In the genomic region with DNA sequence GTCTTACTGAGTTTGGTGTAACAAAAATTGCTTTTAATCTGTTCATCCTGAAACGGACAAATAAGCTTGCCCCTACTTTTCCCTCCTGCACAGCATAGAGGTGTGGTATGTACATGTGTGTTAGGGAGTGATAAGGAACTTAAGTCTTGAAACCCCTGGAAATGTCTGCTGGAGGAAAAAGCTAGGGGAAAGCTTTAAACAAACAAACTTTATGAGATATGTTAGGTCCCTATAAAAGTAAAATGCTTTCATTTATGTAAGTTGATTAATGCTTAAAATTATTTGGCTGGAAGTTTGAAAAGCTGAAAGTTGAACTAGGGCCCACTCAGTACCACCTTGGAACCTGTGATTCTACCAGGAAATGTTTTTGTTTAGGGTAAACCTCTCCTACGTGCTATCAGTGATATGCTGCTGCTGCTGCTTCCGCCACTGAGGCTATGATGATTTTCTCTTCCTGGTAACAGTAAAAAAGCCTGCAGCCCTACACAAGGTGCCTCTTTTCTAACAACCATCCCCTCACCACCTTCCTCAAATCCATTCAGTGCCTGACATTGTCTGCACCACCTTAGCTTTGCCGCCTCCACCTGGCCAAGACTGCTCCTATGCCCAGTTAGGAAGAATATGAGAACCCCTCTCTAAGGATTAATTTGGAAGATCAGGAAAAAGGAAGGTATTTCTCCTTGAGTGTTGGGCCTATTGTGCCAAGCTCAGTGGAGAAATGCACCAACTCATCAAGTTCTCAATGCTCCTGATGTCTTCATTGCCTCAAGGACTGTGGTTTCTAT, we compare ENCODE assay signal across 1 cellular context.
TF ChIP-seq lines count a peak whose summit lies in the region.

No MANE protein-coding gene starts in this region.

TF ChIP-seq in K562, 482 proteins besides CTCF, POLR2A, EP300 and RAD21 (continued from another document):
- TF ChIP-seq ZMIZ1 (IDR thresholded peaks at IDR 0.05; ENCODE audit: low read depth in 2 of 2, low read length in 2 of 2) (peak in 1 of 2 experiments; percentile 70; a peak in 1 of 4 replicates), ZKSCAN1 (IDR thresholded peaks at IDR 0.05; ENCODE audit: low read depth, low read length) (no peak), FOXA3 (CRISPR knock-in tag; conservative IDR thresholded peaks at IDR 0.05 in 1 of 2, IDR thresholded peaks at IDR 0.05 in 1 of 2) (peak; percentile 45 to 72; a peak in 2 of 4 replicates), CREB1 (IDR thresholded peaks at IDR 0.05) (peak; percentile 47; the same call in 1 of the 2 replicates), CREB1 (CRISPR knock-in tag; IDR thresholded peaks at IDR 0.05) (no peak), TBL1XR1 (IDR thresholded peaks at IDR 0.05; ENCODE audit: low read length in 2 of 2) (peak in 1 of 2 experiments; percentile 9; a peak in 2 of 4 replicates), ZNF764 (CRISPR knock-in tag; IDR thresholded peaks at IDR 0.05; ENCODE audit: low read depth) (0 out of 2 replicates have a peak, but pooled peaks have one; percentile 57), TCF3 (CRISPR knock-in tag; IDR thresholded peaks at IDR 0.05) (peak; percentile 91), SMARCA5 (IDR thresholded peaks at IDR 0.05) (peak; percentile 68), SMARCE1 (IDR thresholded peaks at IDR 0.05) (peak; percentile 90), STAT5A (IDR thresholded peaks at IDR 0.05; ENCODE audit: borderline replicate concordance, low read length) (peak; percentile 77), FOXK1 (CRISPR knock-in tag; IDR thresholded peaks at IDR 0.05; ENCODE audit: borderline replicate concordance) (no peak), ZNF24 (IDR thresholded peaks at IDR 0.05) (0 out of 2 replicates have a peak, but pooled peaks have one; percentile 7), ARID3A (IDR thresholded peaks at IDR 0.05; ENCODE audit: borderline replicate concordance, low read depth, low read length) (peak; percentile 93), MCM7 (IDR thresholded peaks at IDR 0.05) (no peak), JUND (IDR thresholded peaks at IDR 0.05; ENCODE audit: borderline replicate concordance, low read depth, low read length) (peak; percentile 28; the same call in 1 of the 2 replicates), JUND (tag; IDR thresholded peaks at IDR 0.05; ENCODE audit: borderline replicate concordance, low read depth, low read length) (peak; percentile 43; the same call in 1 of the 3 replicates), MTA1 (IDR thresholded peaks at IDR 0.05; ENCODE audit: borderline replicate concordance) (peak; percentile 26; the same call in 1 of the 2 replicates)
- TF ChIP-seq, protein P1, sequence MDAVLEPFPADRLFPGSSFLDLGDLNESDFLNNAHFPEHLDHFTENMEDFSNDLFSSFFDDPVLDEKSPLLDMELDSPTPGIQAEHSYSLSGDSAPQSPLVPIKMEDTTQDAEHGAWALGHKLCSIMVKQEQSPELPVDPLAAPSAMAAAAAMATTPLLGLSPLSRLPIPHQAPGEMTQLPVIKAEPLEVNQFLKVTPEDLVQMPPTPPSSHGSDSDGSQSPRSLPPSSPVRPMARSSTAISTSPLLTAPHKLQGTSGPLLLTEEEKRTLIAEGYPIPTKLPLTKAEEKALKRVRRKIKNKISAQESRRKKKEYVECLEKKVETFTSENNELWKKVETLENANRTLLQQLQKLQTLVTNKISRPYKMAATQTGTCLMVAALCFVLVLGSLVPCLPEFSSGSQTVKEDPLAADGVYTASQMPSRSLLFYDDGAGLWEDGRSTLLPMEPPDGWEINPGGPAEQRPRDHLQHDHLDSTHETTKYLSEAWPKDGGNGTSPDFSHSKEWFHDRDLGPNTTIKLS (IDR thresholded peaks at IDR 0.05; ENCODE audit: borderline replicate concordance, low read depth) = peak; percentile 64; the same call in 1 of the 2 replicates
